8 cellular contexts compared by ENCODE assay signal in the genomic region with DNA sequence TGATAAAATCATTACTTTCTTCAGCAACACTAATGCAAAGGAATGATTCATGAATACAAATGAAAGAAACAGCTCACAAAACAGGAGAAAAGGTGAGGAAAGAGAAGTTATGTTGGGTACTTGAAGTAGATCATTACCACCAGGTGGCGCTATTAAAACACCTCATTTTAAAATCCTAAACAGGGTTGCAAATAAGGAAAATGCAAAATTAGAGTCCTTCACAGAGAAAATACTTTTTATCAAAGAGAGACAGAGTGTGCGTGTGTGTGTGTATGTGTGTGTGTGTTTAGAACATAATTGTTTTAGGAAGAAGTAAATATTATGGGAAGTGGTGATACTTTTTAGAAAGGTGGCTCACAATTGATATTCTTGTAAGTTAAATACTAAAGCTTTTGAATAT. TPM values are rescaled to one million over a fixed set of nuclear protein-coding genes. Genes with fewer than 3 reads are reported as not detected.
DNase-seq lines count a peak whose midpoint lies in the region; ATAC-seq and TF ChIP-seq lines count a peak whose summit lies in the region.

No MANE protein-coding gene starts in this region.

- no peaks in the 10 kb centered on the region for H3K9me3 Mint-ChIP-seq in stimulated activated effector memory CD8-positive, alpha-beta T cell treated with anti-CD3 and anti-CD28 coated beads, Interleukin-12 subunit alpha, Interleukin-12 subunit beta, amount 100 ng/mL, for 72 hours

- ATAC-seq in GM18517 (IDR thresholded peaks at IDR 0.05; ENCODE audit: unreplicated experiment) (peak; percentile 53), left cardiac atrium (peak; percentile 44 to 61), GM21447 (IDR thresholded peaks at IDR 0.05; ENCODE audit: unreplicated experiment) (no peak)
- ATAC-seq in stimulated activated effector memory CD8-positive, alpha-beta T cell treated with anti-CD3 and anti-CD28 coated beads, Interleukin-12 subunit alpha, Interleukin-12 subunit beta, amount 100 ng/mL, for 72 hours, result no peak

- H3K4me3 Mint-ChIP-seq in stimulated activated effector memory CD8-positive, alpha-beta T cell treated with anti-CD3 and anti-CD28 coated beads, Interleukin-12 subunit alpha, Interleukin-12 subunit beta, amount 100 ng/mL, for 72 hours, result no peak overlapping the region

- no peak overlapping the region for H3K27ac Mint-ChIP-seq in stimulated activated effector memory CD8-positive, alpha-beta T cell treated with anti-CD3 and anti-CD28 coated beads, Interleukin-12 subunit alpha, Interleukin-12 subunit beta, amount 100 ng/mL, for 72 hours

- H3K36me3 Mint-ChIP-seq in stimulated activated effector memory CD8-positive, alpha-beta T cell treated with anti-CD3 and anti-CD28 coated beads, Interleukin-12 subunit alpha, Interleukin-12 subunit beta, amount 100 ng/mL, for 72 hours, result no peaks in the 10 kb centered on the region

- peak; percentile 47 for TF ChIP-seq CTCF in AG09319 (IDR thresholded peaks at IDR 0.05; ENCODE audit: low read depth, low read length)

- intact Hi-C loops in left cardiac atrium (cut with DNase I), result loop anchor here (5.0 to 10.0 kb wide), 3 partner anchors 409 to 1211 kb away; no protein-coding TSS in a partner anchor

- peak; percentile 53 for DNase-seq in AG09319 (ENCODE audit: extremely low read depth, low read depth)
- peak; percentile 67 for DNase-seq in NCI-H2227 (lab: John Stamatoyannopoulos, UW; ENCODE audit: unreplicated experiment)
- DNase-seq in amniotic stem cell (lab: John Stamatoyannopoulos, UW), result peak; percentile 68
- no peak for DNase-seq in left cardiac atrium
- DNase-seq in renal cortical epithelial cell (ENCODE audit: low read depth), result peak; percentile 92
- DNase-seq in stimulated activated effector memory CD8-positive, alpha-beta T cell treated with anti-CD3 and anti-CD28 coated beads, Interleukin-12 subunit alpha, Interleukin-12 subunit beta, amount 100 ng/mL, for 72 hours (ENCODE audit: low spot score in 2 of 2), result no peak

- H3K4me1 Mint-ChIP-seq in stimulated activated effector memory CD8-positive, alpha-beta T cell treated with anti-CD3 and anti-CD28 coated beads, Interleukin-12 subunit alpha, Interleukin-12 subunit beta, amount 100 ng/mL, for 72 hours, result peaks cover 6% of the 10 kb centered on the region

RNA-seq across cellular contexts. Expression of gene CD180, which starts 49.5 kb away (rescaled TPM):
- total RNA-seq in left cardiac atrium, result 1 to 10 TPM in 1 of 2 donors, under 1 TPM in 1; 0.68 to 1.6 TPM
- not detected in 2 replicates for total RNA-seq in renal cortical epithelial cell

Comparison
In these comparisons a context has a peak if more than half of its experiments do, and no peak if none do; other contexts are left out.
1. DNase-seq: peak in AG09319 (single experiment), NCI-H2227 (single experiment), amniotic stem cell (single experiment) and renal cortical epithelial cell (single experiment); none in left cardiac atrium (single experiment) and stimulated activated effector memory CD8-positive, alpha-beta T cell treated with anti-CD3 and anti-CD28 coated beads, Interleukin-12 subunit alpha, Interleukin-12 subunit beta, amount 100 ng/mL, for 72 hours (0 of 2).
2. ATAC-seq: peak in GM18517 (single experiment) and left cardiac atrium (2 of 2); none in stimulated activated effector memory CD8-positive, alpha-beta T cell treated with anti-CD3 and anti-CD28 coated beads, Interleukin-12 subunit alpha, Interleukin-12 subunit beta, amount 100 ng/mL, for 72 hours (single experiment) and GM21447 (single experiment).